Comparison of ENCODE assay signal across 1 cellular context in genomic region chr17:65674246-65675045, GRCh38.
TF ChIP-seq lines count a peak whose summit lies in the region.

No MANE protein-coding gene starts in this region.

TF ChIP-seq in GM23338, 12 proteins besides CTCF, POLR2A, EP300 and RAD21 (continued from another document):
- TF ChIP-seq ETS1 (IDR thresholded peaks at IDR 0.05): no peak
- TF ChIP-seq CREB1 (CRISPR knock-in tag; IDR thresholded peaks at IDR 0.05; ENCODE audit: low read depth): no peak
